1 cellular context compared by ENCODE assay signal in genomic region chr1:205458777-205459566, GRCh38.
TF ChIP-seq lines count a peak whose summit lies in the region.

No MANE protein-coding gene starts in this region.

TF ChIP-seq in K562, 482 proteins besides CTCF, POLR2A, EP300 and RAD21 (continued from another document):
- TF ChIP-seq ZBTB40 (IDR thresholded peaks at IDR 0.05) (0 out of 2 replicates have a peak, but pooled peaks have one; percentile 14), ZBTB40 (CRISPR knock-in tag; IDR thresholded peaks at IDR 0.05) (no peak)
